ENCODE assay signal across 8 cellular contexts in the genomic region with DNA sequence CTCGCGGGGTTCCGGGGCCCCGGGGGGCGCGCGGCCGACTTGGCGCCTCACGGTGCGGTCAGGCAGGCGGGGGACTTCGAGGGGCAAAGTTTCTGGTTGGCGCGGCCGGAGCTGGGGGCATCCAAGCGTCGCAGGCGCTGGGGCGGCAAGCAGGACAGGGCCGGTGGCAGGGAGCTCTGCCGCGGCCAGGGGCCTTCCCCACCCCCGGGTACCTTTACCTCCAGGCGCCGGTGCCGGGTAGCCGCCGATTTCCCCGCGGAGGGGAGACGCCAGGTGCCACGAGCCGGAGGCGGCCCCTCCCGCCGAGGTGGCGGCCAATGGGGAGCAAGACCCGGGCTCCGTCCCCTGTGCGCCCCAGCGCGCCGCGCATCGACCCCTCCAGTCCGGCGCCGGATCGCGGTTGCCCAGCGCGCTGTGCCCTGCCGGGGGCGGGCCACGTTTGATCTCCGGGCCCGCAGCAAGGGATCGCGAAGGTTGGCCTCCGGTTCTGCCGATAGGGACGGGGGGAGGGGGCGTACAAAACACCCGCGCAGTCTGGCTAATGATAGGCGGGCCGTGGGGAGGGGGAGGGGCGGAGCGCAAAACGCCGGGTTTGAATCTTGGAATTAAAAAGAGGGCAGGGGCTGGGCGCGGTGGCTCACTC.
A peak's percentile ranks its signal among the peaks of the same experiment; 100 is the strongest.
DNase-seq lines count a peak whose midpoint lies in the region; ATAC-seq and TF ChIP-seq lines count a peak whose summit lies in the region.
"Had no signal": no experiment of that assay in that cellular context is flagged by ENCODE, and none has a peak within 500 bp of the region (broad histone marks: within the 10 kb centered on the region; RNA-seq: fewer than 3 reads in every experiment).

ST8SIA5 (minus strand) TSS at position 495 of the 643 bp plus-strand sequence. CDS start 545 bp downstream, outside the sequence.

- ATAC-seq in HG02938 (IDR thresholded peaks at IDR 0.05; ENCODE audit: unreplicated experiment) (no peak), GM21576 (IDR thresholded peaks at IDR 0.05; ENCODE audit: unreplicated experiment) (no peak)
- ATAC-seq: Panc1 had no signal

- H3K4me1 ChIP-seq in neuron (ENCODE audit: insufficient read depth, low read length), result peaks cover 8% of the 10 kb centered on the region

- peak within 1 kb of the TSS; percentile 50 for H3K4me3 ChIP-seq in coronary artery
- peak within 1 kb of the TSS; percentile 30 for H3K4me3 ChIP-seq in neuron (ENCODE audit: low read length)

- peak; percentile 46 for TF ChIP-seq POLR2A in GM19099 (IDR thresholded peaks at IDR 0.05; ENCODE audit: extremely low read depth, insufficient read length, low read depth)

- TF ChIP-seq CTCF in coronary artery (IDR thresholded peaks at IDR 0.05), result no peak

- H3K27me3 ChIP-seq in neuron (ENCODE audit: insufficient read depth, low read length), result peaks cover 77% of the 10 kb centered on the region

- H3K36me3 ChIP-seq in neuron (ENCODE audit: insufficient read depth, low read length), result no peaks in the 10 kb centered on the region

- DNase-seq in NCI-H2171 (lab: John Stamatoyannopoulos, UW), result peak; percentile 43
- DNase-seq in coronary artery (ENCODE audit: low spot score), result no peak
- DNase-seq in effector CD8-positive, alpha-beta T cell (lab: John Stamatoyannopoulos, UW), result no peak

- no peaks in the 10 kb centered on the region for H3K9me3 ChIP-seq in neuron (ENCODE audit: low read length)

- H2AFZ ChIP-seq in neuron (ENCODE audit: low read depth, low read length), result peak within 1 kb of the TSS; percentile 33

- no peak within 1 kb of the TSS for H3K27ac ChIP-seq in coronary artery
